ENCODE assay signal across 25 cellular contexts in the genomic region with DNA sequence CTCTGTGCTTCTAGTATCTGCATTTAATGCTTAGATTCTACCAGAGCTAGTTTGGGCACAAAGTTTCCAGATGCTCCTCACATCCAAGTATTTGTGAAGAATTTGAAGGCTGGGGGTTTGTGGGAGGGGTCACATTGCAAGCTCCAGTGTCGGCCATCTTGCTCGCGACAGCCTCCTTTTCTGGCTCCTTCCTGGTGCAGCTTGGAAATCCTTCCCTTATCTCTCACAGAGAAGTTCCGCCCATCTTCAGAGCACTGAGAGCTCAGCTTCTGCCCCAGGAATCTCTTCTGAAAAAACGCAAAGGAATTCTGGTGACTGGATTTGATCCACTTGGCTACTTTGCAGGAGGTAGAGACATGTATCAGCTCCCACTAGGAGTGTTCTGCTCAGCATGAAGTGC.
DNase-seq lines count a peak whose midpoint lies in the region; ATAC-seq and TF ChIP-seq lines count a peak whose summit lies in the region.
"Had no signal": no experiment of that assay in that cellular context is flagged by ENCODE, and none has a peak within 500 bp of the region (broad histone marks: within the 10 kb centered on the region; RNA-seq: fewer than 3 reads in every experiment).

No MANE protein-coding gene starts in this region.

- 91 to 93% methylated on average over 5 of the region's 5 CpGs for WGBS in upper lobe of left lung, 2 donors

- H3K4me1 Mint-ChIP-seq in activated CD8-positive, alpha-beta memory T cell treated with anti-CD3 and anti-CD28 coated beads, Interleukin-2, amount 10 ng/mL, durations not matched to agents 7 days and 5 days: no peaks in the 10 kb centered on the region
- H3K4me1 Mint-ChIP-seq: activated CD4-positive, alpha-beta T cell treated with anti-CD3 and anti-CD28 coated beads for 36 hours; CD4-positive, CD25-positive, alpha-beta regulatory T cell; stimulated activated naive CD8-positive, alpha-beta T cell treated with anti-CD3 and anti-CD28 coated beads, Interleukin-15, amount 100 ng/mL, for 72 hours had no signal

- intact Hi-C loops in PC-9 (cut with micrococcal nuclease; ENCODE audit: unreplicated experiment): no loop called here

- peak; percentile 16 for DNase-seq in NCI-H2196 (lab: John Stamatoyannopoulos, UW; ENCODE audit: unreplicated experiment)
- no peak for DNase-seq in NCI-H2196 treated with DMSO at 0.1 percent for 48 hours (lab: John Stamatoyannopoulos, UW; ENCODE audit: unreplicated experiment)
- DNase-seq in Karpas-422: peak; percentile 52
- DNase-seq in PC-9: no peak
- DNase-seq in NCI-H2081 (lab: John Stamatoyannopoulos, UW): no peak
- no peak for DNase-seq in upper lobe of left lung
- no peak for DNase-seq in activated CD8-positive, alpha-beta memory T cell treated with anti-CD3 and anti-CD28 coated beads, Interleukin-2, amount 10 ng/mL, durations not matched to agents 7 days and 5 days
- DNase-seq: activated CD4-positive, alpha-beta T cell treated with anti-CD3 and anti-CD28 coated beads for 36 hours; activated CD8-positive, alpha-beta T cell treated with anti-CD3 and anti-CD28 coated beads, Interleukin-2, amount 10 ng/mL, durations not matched to agents 7 days and 5 days; activated gamma-delta T cell treated with Interleukin-2 at 50 U/mL for 16 hours; CD4-positive, CD25-positive, alpha-beta regulatory T cell; effector memory CD4-positive, alpha-beta T cell; foreskin fibroblast; mucosa of descending colon; NK-92 treated with Interleukin-12 subunit alpha and Interleukin-12 subunit beta, amount 100 ng/mL, for 24 hours; ovary; stimulated activated CD4-positive, alpha-beta T cell treated with anti-CD3 and anti-CD28 coated beads, Interleukin-1b, Interleukin-23, amount 100 ng/mL, for 48 hours; stimulated activated CD8-positive, alpha-beta memory T cell treated with anti-CD3 and anti-CD28 coated beads, Interleukin-4, amount 100 ng/mL, for 48 hours; stimulated activated naive CD8-positive, alpha-beta T cell treated with anti-CD3 and anti-CD28 coated beads, Interleukin-15, amount 100 ng/mL, for 72 hours had no signal

- TF ChIP-seq CTCF in PC-9 (conservative IDR thresholded peaks at IDR 0.05): no peak
- no peak for TF ChIP-seq CTCF in upper lobe of left lung (IDR thresholded peaks at IDR 0.05)

- no peak overlapping the region for H3K9ac ChIP-seq in Karpas-422 (ENCODE audit: low read length)

- H3K4me3 Mint-ChIP-seq in activated CD8-positive, alpha-beta memory T cell treated with anti-CD3 and anti-CD28 coated beads, Interleukin-2, amount 10 ng/mL, durations not matched to agents 7 days and 5 days: no peak overlapping the region
- H3K4me3 Mint-ChIP-seq: activated CD4-positive, alpha-beta T cell treated with anti-CD3 and anti-CD28 coated beads for 36 hours; activated CD8-positive, alpha-beta T cell treated with anti-CD3 and anti-CD28 coated beads, Interleukin-2, amount 10 ng/mL, durations not matched to agents 7 days and 5 days; CD4-positive, CD25-positive, alpha-beta regulatory T cell; natural killer cell treated with Interleukin-12 subunit alpha and Interleukin-12 subunit beta and Interleukin-15 and Interleukin-18, amount 100 ng/mL, for 72 hours; stimulated activated naive CD8-positive, alpha-beta T cell treated with anti-CD3 and anti-CD28 coated beads, Interleukin-15, amount 100 ng/mL, for 72 hours had no signal

- H3K36me3 ChIP-seq in Karpas-422 (ENCODE audit: insufficient read depth, low read length) (no peaks in the 10 kb centered on the region), PC-9 (ENCODE audit: low read depth) (no peaks in the 10 kb centered on the region), neuron (ENCODE audit: insufficient read depth, low read length) (no peaks in the 10 kb centered on the region), upper lobe of left lung (no peaks in the 10 kb centered on the region)
- H3K36me3 ChIP-seq: ovary, thyroid gland had no signal

- H2AFZ ChIP-seq in Karpas-422 (ENCODE audit: low read length) (no peak overlapping the region), PC-9 (peak overlapping the region; percentile 77), neuron (ENCODE audit: low read depth, low read length) (peak overlapping the region; percentile 90)

- no TSS peak for BruUV-seq in PC-9 (replicated peaks; lab: Mats Ljungman, UMichigan)

- H3K27me3 Mint-ChIP-seq in activated CD8-positive, alpha-beta memory T cell treated with anti-CD3 and anti-CD28 coated beads, Interleukin-2, amount 10 ng/mL, durations not matched to agents 7 days and 5 days: peaks cover 2% of the 10 kb centered on the region
- H3K27me3 Mint-ChIP-seq: CD4-positive, CD25-positive, alpha-beta regulatory T cell had no signal

- no peak for TF ChIP-seq POLR2A in upper lobe of left lung (IDR thresholded peaks at IDR 0.05)

- H3K4me2 ChIP-seq in Karpas-422 (ENCODE audit: low read depth, low read length, poor library complexity, severe bottlenecking): no peak overlapping the region
- peak overlapping the region; percentile 63 for H3K4me2 ChIP-seq in PC-9

- H4K20me1 ChIP-seq in Karpas-422 (ENCODE audit: insufficient read depth, low read depth, low read length): no peaks in the 10 kb centered on the region
- no peaks in the 10 kb centered on the region for H4K20me1 ChIP-seq in PC-9 (ENCODE audit: insufficient read depth)

- H3K36me3 Mint-ChIP-seq in activated CD8-positive, alpha-beta memory T cell treated with anti-CD3 and anti-CD28 coated beads, Interleukin-2, amount 10 ng/mL, durations not matched to agents 7 days and 5 days: no peaks in the 10 kb centered on the region
- H3K36me3 Mint-ChIP-seq: CD4-positive, CD25-positive, alpha-beta regulatory T cell; natural killer cell treated with Interleukin-12 subunit alpha and Interleukin-12 subunit beta and Interleukin-15 and Interleukin-18, amount 100 ng/mL, for 72 hours had no signal

- H3K27ac ChIP-seq in Karpas-422 (ENCODE audit: low read length): no peak overlapping the region
- H3K27ac ChIP-seq in PC-9: no peak overlapping the region
- no peak overlapping the region for H3K27ac ChIP-seq in upper lobe of left lung
- H3K27ac ChIP-seq: coronary artery, ovary, RWPE1, skin epidermis, thyroid gland had no signal

- H3K79me2 ChIP-seq in Karpas-422 (ENCODE audit: low read length): no peaks in the 10 kb centered on the region
- H3K79me2 ChIP-seq in PC-9 (ENCODE audit: low read depth): no peaks in the 10 kb centered on the region

- CTCF ChIA-PET in PC-9 (lab: Charles Lee): interaction anchor here (0.6 kb wide), 1 partner anchor 165 kb away, joined by 4 read pairs; no protein-coding TSS in a partner anchor
- CTCF ChIA-PET in activated CD8-positive, alpha-beta memory T cell treated with anti-CD3 and anti-CD28 coated beads, Interleukin-2, amount 10 ng/mL, durations not matched to agents 7 days and 5 days (lab: Charles Lee): no interaction called here

- H3K27me3 ChIP-seq in Karpas-422 (ENCODE audit: low read length): no peaks in the 10 kb centered on the region; the same call in 1 of the 2 replicates
- peaks cover 56% of the 10 kb centered on the region for H3K27me3 ChIP-seq in PC-9 (ENCODE audit: insufficient read depth, low read depth)
- H3K27me3 ChIP-seq in neuron (ENCODE audit: insufficient read depth, low read length): peaks cover 11% of the 10 kb centered on the region
- no peaks in the 10 kb centered on the region for H3K27me3 ChIP-seq in upper lobe of left lung
- H3K27me3 ChIP-seq: ovary, thyroid gland had no signal

- H3K9me2 ChIP-seq in Karpas-422 (replicated peaks; ENCODE audit: insufficient read depth, low read length): no peaks in the 10 kb centered on the region
- no peaks in the 10 kb centered on the region for H3K9me2 ChIP-seq in PC-9 (ENCODE audit: insufficient read depth)

- H3K9me3 ChIP-seq in Karpas-422 (ENCODE audit: low read length): no peaks in the 10 kb centered on the region
- H3K9me3 ChIP-seq in PC-9 (ENCODE audit: insufficient read depth, low read depth): no peaks in the 10 kb centered on the region
- H3K9me3 ChIP-seq in neuron (ENCODE audit: low read length): no peaks in the 10 kb centered on the region
- no peaks in the 10 kb centered on the region for H3K9me3 ChIP-seq in upper lobe of left lung
- H3K9me3 ChIP-seq: mucosa of descending colon, ovary, thyroid gland had no signal

- no peaks in the 10 kb centered on the region for H3F3A ChIP-seq in PC-9 (ENCODE audit: insufficient read depth, low read depth)

- H3K4me1 ChIP-seq in Karpas-422 (ENCODE audit: low read length) (no peaks in the 10 kb centered on the region), PC-9 (replicated peaks; ENCODE audit: insufficient read depth) (no peaks in the 10 kb centered on the region), neuron (ENCODE audit: insufficient read depth, low read length) (no peaks in the 10 kb centered on the region), upper lobe of left lung (no peaks in the 10 kb centered on the region)

- no peak overlapping the region for H3K4me3 ChIP-seq in Karpas-422 (ENCODE audit: low read length)
- H3K4me3 ChIP-seq in PC-9: peak overlapping the region; percentile 37; the same call in 1 of the 2 replicates
- H3K4me3 ChIP-seq in neuron (ENCODE audit: low read length): no peak overlapping the region
- H3K4me3 ChIP-seq in upper lobe of left lung: no peak overlapping the region
- H3K4me3 ChIP-seq: coronary artery, mucosa of descending colon, ovary, skin epidermis, thyroid gland had no signal

- no peak for TF ChIP-seq EP300 in upper lobe of left lung (IDR thresholded peaks at IDR 0.05)

- POLR2A ChIA-PET in PC-9 (lab: Charles Lee; ENCODE audit: unreplicated experiment): no interaction called here

- H3K27ac Mint-ChIP-seq in activated CD8-positive, alpha-beta memory T cell treated with anti-CD3 and anti-CD28 coated beads, Interleukin-2, amount 10 ng/mL, durations not matched to agents 7 days and 5 days: no peak overlapping the region
- H3K27ac Mint-ChIP-seq: activated CD4-positive, alpha-beta T cell treated with anti-CD3 and anti-CD28 coated beads for 36 hours; activated CD8-positive, alpha-beta T cell treated with anti-CD3 and anti-CD28 coated beads, Interleukin-2, amount 10 ng/mL, durations not matched to agents 7 days and 5 days; CD4-positive, CD25-positive, alpha-beta regulatory T cell; natural killer cell treated with Interleukin-12 subunit alpha and Interleukin-12 subunit beta and Interleukin-15 and Interleukin-18, amount 100 ng/mL, for 72 hours had no signal

- no peak for ATAC-seq in upper lobe of left lung (ENCODE audit: low FRiP score in 2 of 2)
- ATAC-seq in activated CD8-positive, alpha-beta memory T cell treated with anti-CD3 and anti-CD28 coated beads, Interleukin-2, amount 10 ng/mL, durations not matched to agents 7 days and 5 days: no peak
- ATAC-seq: activated CD4-positive, alpha-beta T cell treated with anti-CD3 and anti-CD28 coated beads for 36 hours; activated CD8-positive, alpha-beta T cell treated with anti-CD3 and anti-CD28 coated beads, Interleukin-2, amount 10 ng/mL, durations not matched to agents 7 days and 5 days; mucosa of descending colon; natural killer cell treated with Interleukin-12 subunit alpha and Interleukin-12 subunit beta and Interleukin-15 and Interleukin-18, amount 100 ng/mL, for 72 hours; stimulated activated naive CD8-positive, alpha-beta T cell treated with anti-CD3 and anti-CD28 coated beads, Interleukin-15, amount 100 ng/mL, for 72 hours had no signal

- no peaks in the 10 kb centered on the region for H3K9me3 Mint-ChIP-seq in activated CD8-positive, alpha-beta memory T cell treated with anti-CD3 and anti-CD28 coated beads, Interleukin-2, amount 10 ng/mL, durations not matched to agents 7 days and 5 days (ENCODE audit: low read depth)
- H3K9me3 Mint-ChIP-seq: CD4-positive, CD25-positive, alpha-beta regulatory T cell; natural killer cell treated with Interleukin-12 subunit alpha and Interleukin-12 subunit beta and Interleukin-15 and Interleukin-18, amount 100 ng/mL, for 72 hours; stimulated activated naive CD8-positive, alpha-beta T cell treated with anti-CD3 and anti-CD28 coated beads, Interleukin-15, amount 100 ng/mL, for 72 hours had no signal

Comparison
In these comparisons a context has a peak if more than half of its experiments do, and no peak if none do; other contexts are left out.
1. DNase-seq: peak in NCI-H2196 (single experiment) and Karpas-422 (single experiment); none in NCI-H2196 treated with DMSO at 0.1 percent for 48 hours (single experiment), PC-9 (0 of 2), NCI-H2081 (0 of 2), upper lobe of left lung (0 of 2) and activated CD8-positive, alpha-beta memory T cell treated with anti-CD3 and anti-CD28 coated beads, Interleukin-2, amount 10 ng/mL, durations not matched to agents 7 days and 5 days (single experiment).